In genomic region chr6:151546941-151547659, GRCh38 we compare ENCODE assay signal across 23 cellular contexts. TPM values are rescaled to one million over a fixed set of nuclear protein-coding genes. Genes with fewer than 3 reads are reported as not detected.
DNase-seq lines count a peak whose midpoint lies in the region; ATAC-seq, FAIRE-seq and TF ChIP-seq lines count a peak whose summit lies in the region.
"Had no signal": no experiment of that assay in that cellular context is flagged by ENCODE, and none has a peak within 500 bp of the region (broad histone marks: within the 10 kb centered on the region; RNA-seq: fewer than 3 reads in every experiment).

No MANE protein-coding gene starts in this region.

- no peak for DNase-seq in HepG2 (ENCODE audit: low spot score)
- no peak for DNase-seq in right lobe of liver
- peak in 1 of 4 experiments; percentile 46 for DNase-seq in K562 (ENCODE audit: extremely low read depth in 1 of 4, low spot score in 3 of 4)
- DNase-seq in cerebellum (ENCODE audit: low spot score), result no peak
- DNase-seq in esophagus muscularis mucosa (ENCODE audit: extremely low spot score), result no peak
- no peak for DNase-seq in upper lobe of left lung
- DNase-seq: activated B cell treated with CpG ODN at 0.5 μM for 24 hours; activated CD4-positive, alpha-beta memory T cell treated with anti-CD3 and anti-CD28 coated beads, Interleukin-2, amount 10 ng/mL, durations not matched to agents 7 days and 5 days; activated naive CD4-positive, alpha-beta T cell treated with anti-CD3 and anti-CD28 coated beads, Interleukin-2, amount 50 U/mL, for 16 hours; activated T-cell treated with anti-CD3 and anti-CD28 coated beads, Interleukin-2, amount 50 U/mL, for 24 hours; aorta; effector CD8-positive, alpha-beta T cell; glutamatergic neuron; left cardiac atrium; mesendoderm; naive thymus-derived CD4-positive, alpha-beta T cell; T-helper 9 cell; uterus had no signal

- intact Hi-C loops in HepG2 (cut with micrococcal nuclease; ENCODE audit: unreplicated experiment) (no loop called here), right lobe of liver (cut with DNase I) (no loop called here), K562 (cut with micrococcal nuclease) (no loop called here), esophagus muscularis mucosa (cut with DNase I) (no loop called here)

- CTCF ChIA-PET in HepG2 (lab: Yijun Ruan, JAX; ENCODE audit: low intra/inter-chr PET ratio, low total read pairs) (no interaction called here), K562 (lab: Yijun Ruan, JAX; ENCODE audit: low intra/inter-chr PET ratio) (no interaction called here)

- TF ChIP-seq CTCF in HepG2 (CRISPR knock-in tag; IDR thresholded peaks at IDR 0.05) (peak; percentile 35), right lobe of liver (IDR thresholded peaks at IDR 0.05) (peak in 1 of 4 donors; percentile 10), LNCAP (IDR thresholded peaks at IDR 0.05) (peak; percentile 37), K562 (IDR thresholded peaks at IDR 0.05 in 2 of 3, conservative IDR thresholded peaks at IDR 0.05 in 1 of 3; ENCODE audit: insufficient read depth in 2 of 3, low read depth in 1 of 3, low read length in 3 of 3) (peak; percentile 37 to 65 (median 46); a peak in 5 of 6 replicates), esophagus muscularis mucosa (IDR thresholded peaks at IDR 0.05) (no peak), upper lobe of left lung (IDR thresholded peaks at IDR 0.05) (no peak)

- H3K27ac ChIP-seq in HepG2 (ENCODE audit: extremely low read length, insufficient read depth, low read length) (no peak overlapping the region), right lobe of liver (no peak overlapping the region), K562 (ENCODE audit: extremely low read depth, low read depth, low read length) (no peak overlapping the region), esophagus muscularis mucosa (replicated peaks in 1 of 4) (no peak overlapping the region), upper lobe of left lung (no peak overlapping the region)
- H3K27ac ChIP-seq: HL-60, right atrium auricular region, SK-N-MC, uterus had no signal

- TF ChIP-seq RAD21 in HepG2 (CRISPR knock-in tag; IDR thresholded peaks at IDR 0.05) (no peak), K562 (CRISPR knock-in tag; conservative IDR thresholded peaks at IDR 0.05 in 1 of 2, IDR thresholded peaks at IDR 0.05 in 1 of 2) (peak in 1 of 2 experiments; percentile 21; a peak in 2 of 4 replicates)

- H3K9ac ChIP-seq in HepG2 (ENCODE audit: insufficient read depth, low read depth, low read length) (no peak overlapping the region), K562 (ENCODE audit: insufficient read depth in 1 of 2, low read depth in 2 of 2, low read length in 2 of 2) (no peak overlapping the region)

- H3K79me2 ChIP-seq in HepG2 (ENCODE audit: insufficient read depth, low read length) (no peaks in the 10 kb centered on the region), K562 (ENCODE audit: control insufficient read depth, insufficient read depth, low read length) (no peaks in the 10 kb centered on the region)

- H3K9me3 ChIP-seq in HepG2 (ENCODE audit: low read length), result no peaks in the 10 kb centered on the region
- no peaks in the 10 kb centered on the region for H3K9me3 ChIP-seq in right lobe of liver
- H3K9me3 ChIP-seq in K562 (replicated peaks; ENCODE audit: control insufficient read depth, insufficient read depth, low read depth, low read length), result no peaks in the 10 kb centered on the region
- peaks cover 0 to 12% (median 8%) of the 10 kb centered on the region in 4 donors for H3K9me3 ChIP-seq in esophagus muscularis mucosa
- H3K9me3 ChIP-seq in upper lobe of left lung, result peaks cover 0 to 4% (median 3%) of the 10 kb centered on the region in 4 donors
- H3K9me3 ChIP-seq: uterus had no signal

- POLR2A ChIA-PET in HepG2 (lab: Yijun Ruan, JAX) (no interaction called here), K562 (lab: Yijun Ruan, JAX) (no interaction called here)

- no peaks in the 10 kb centered on the region for H3K36me3 ChIP-seq in HepG2 (replicated peaks in 1 of 2; ENCODE audit: control insufficient read depth in 1 of 2, insufficient read depth in 2 of 2, low read length in 2 of 2)
- no peaks in the 10 kb centered on the region for H3K36me3 ChIP-seq in right lobe of liver
- H3K36me3 ChIP-seq in K562 (ENCODE audit: control insufficient read depth, insufficient read depth, low read length), result no peaks in the 10 kb centered on the region
- H3K36me3 ChIP-seq in esophagus muscularis mucosa, result no peaks in the 10 kb centered on the region
- H3K36me3 ChIP-seq in upper lobe of left lung, result no peaks in the 10 kb centered on the region
- H3K36me3 ChIP-seq: right atrium auricular region, uterus had no signal

- FAIRE-seq in HepG2 (lab: Jason Lieb, UNC) (no peak), K562 (lab: Jason Lieb, UNC) (peak; percentile 67)

- TF ChIP-seq EP300 in HepG2 (IDR thresholded peaks at IDR 0.05; ENCODE audit: low read depth in 2 of 2, low read length in 2 of 2) (no peak), HepG2 (CRISPR knock-in tag; IDR thresholded peaks at IDR 0.05; ENCODE audit: borderline replicate concordance) (no peak), K562 (IDR thresholded peaks at IDR 0.05; ENCODE audit: low read length) (no peak), esophagus muscularis mucosa (IDR thresholded peaks at IDR 0.05) (no peak), upper lobe of left lung (IDR thresholded peaks at IDR 0.05) (no peak)

- BruUV-seq in HepG2 (replicated peaks; lab: Mats Ljungman, UMichigan), result no TSS peak
- BruUV-seq in K562 (replicated peaks; lab: Mats Ljungman, UMichigan), result no TSS peak

- TF ChIP-seq POLR2A in HepG2 (IDR thresholded peaks at IDR 0.05; ENCODE audit: insufficient read depth in 1 of 2, low read depth in 2 of 2, low read length in 2 of 2) (no peak), right lobe of liver (IDR thresholded peaks at IDR 0.05) (no peak), K562 (conservative IDR thresholded peaks at IDR 0.05) (no peak), esophagus muscularis mucosa (IDR thresholded peaks at IDR 0.05; ENCODE audit: low read depth) (no peak), upper lobe of left lung (IDR thresholded peaks at IDR 0.05) (no peak)

- H3K9me1 ChIP-seq in K562 (ENCODE audit: control insufficient read depth, insufficient read depth, low read length), result no peaks in the 10 kb centered on the region

- no peak overlapping the region for H3K4me3 ChIP-seq in HepG2 (replicated peaks in 1 of 3; ENCODE audit: insufficient read depth in 1 of 3, low read depth in 2 of 3, low read length in 3 of 3)
- H3K4me3 ChIP-seq in right lobe of liver, result no peak overlapping the region
- no peak overlapping the region for H3K4me3 ChIP-seq in K562
- no peak overlapping the region for H3K4me3 ChIP-seq in esophagus muscularis mucosa
- H3K4me3 ChIP-seq in upper lobe of left lung, result no peak overlapping the region
- H3K4me3 ChIP-seq: right atrium auricular region, SK-N-MC, uterus had no signal

- in situ Hi-C loops in HepG2 (cut with HindIII; ENCODE audit: extremely low pct_ligation_motif_present, low pct_unique_long_range_greater_than_20kb), result no loop called here
- in situ Hi-C loops in K562 (cut with MboI), result no loop called here

- no peaks in the 10 kb centered on the region for H3K27me3 ChIP-seq in HepG2 (ENCODE audit: control insufficient read depth in 1 of 2, insufficient read depth in 2 of 2, low read length in 2 of 2)
- no peaks in the 10 kb centered on the region for H3K27me3 ChIP-seq in right lobe of liver
- H3K27me3 ChIP-seq in K562 (ENCODE audit: control insufficient read depth in 2 of 2, insufficient read depth in 2 of 2, low read length in 2 of 2), result peaks cover 0 to 4% of the 10 kb centered on the region in 2 experiments; a peak in 1 of 5 replicates
- H3K27me3 ChIP-seq in esophagus muscularis mucosa, result no peaks in the 10 kb centered on the region
- H3K27me3 ChIP-seq in upper lobe of left lung, result no peaks in the 10 kb centered on the region
- H3K27me3 ChIP-seq: right atrium auricular region, uterus had no signal

- ATAC-seq in HepG2, result no peak
- no peak for ATAC-seq in right lobe of liver
- ATAC-seq in K562, result peak; percentile 83
- ATAC-seq in HG03442 (IDR thresholded peaks at IDR 0.05; ENCODE audit: unreplicated experiment), result no peak
- no peak for ATAC-seq in upper lobe of left lung (ENCODE audit: low FRiP score in 2 of 2)
- ATAC-seq: left cardiac atrium; naive thymus-derived CD4-positive, alpha-beta T cell had no signal

- H3K4me1 ChIP-seq in HepG2 (ENCODE audit: insufficient read depth, low read length), result no peaks in the 10 kb centered on the region
- peaks cover 0 to 14% (median 6%) of the 10 kb centered on the region in 4 donors for H3K4me1 ChIP-seq in right lobe of liver
- no peaks in the 10 kb centered on the region for H3K4me1 ChIP-seq in K562 (replicated peaks in 1 of 2; ENCODE audit: control insufficient read depth in 2 of 2, insufficient read depth in 2 of 2, low read length in 2 of 2)
- H3K4me1 ChIP-seq in esophagus muscularis mucosa, result no peaks in the 10 kb centered on the region
- no peaks in the 10 kb centered on the region for H3K4me1 ChIP-seq in upper lobe of left lung
- H3K4me1 ChIP-seq: right atrium auricular region, uterus had no signal

- H4K20me1 ChIP-seq in HepG2 (ENCODE audit: insufficient read depth, low read length), result no peaks in the 10 kb centered on the region
- no peaks in the 10 kb centered on the region for H4K20me1 ChIP-seq in K562 (replicated peaks; ENCODE audit: control insufficient read depth, insufficient read depth, low read length)

- H3K4me2 ChIP-seq in HepG2 (ENCODE audit: low read depth, low read length), result no peak overlapping the region
- H3K4me2 ChIP-seq in K562 (ENCODE audit: insufficient read depth, low read length), result no peak overlapping the region; the same call in 1 of the 2 replicates

- 87% methylated on average over 13 of the region's 13 CpGs for WGBS in HepG2 (ENCODE audit: low lambda C conversion rate)
- 71% methylated on average over 12 of the region's 13 CpGs for WGBS in right lobe of liver (ENCODE audit: insufficient coverage, low coverage, low lambda C conversion rate, missing lambda C conversion rate)
- 8% methylated on average over 13 of the region's 13 CpGs for WGBS in K562 (ENCODE audit: insufficient coverage, low coverage, missing lambda C conversion rate)
- WGBS in esophagus muscularis mucosa, result 86% methylated on average over 13 of the region's 13 CpGs
- WGBS in upper lobe of left lung, 2 donors, result 86 to 87% methylated on average over 13 of the region's 13 CpGs

- H2AFZ ChIP-seq in HepG2 (ENCODE audit: low read length) (no peak overlapping the region), K562 (ENCODE audit: low read depth, low read length) (peak overlapping the region; percentile 34; the same call in 1 of the 2 replicates)

RNA-seq across cellular contexts. Expression of gene CCDC170, which starts 53.3 kb away (rescaled TPM):
- total RNA-seq in HepG2 (2016; rRNA removed; fragmentation: Illumina TruSeq; extraction: Trizol), result 5.1 and 8.9 TPM in 2 replicates
- 2.5 and 4.6 TPM in 2 replicates for total RNA-seq in HepG2 (2016; cell fraction: cytosol; rRNA removed; fragmentation: Illumina TruSeq; extraction: Trizol; ENCODE audit: low read depth)
- total RNA-seq in HepG2 (2016; cell fraction: insoluble cytoplasmic fraction; rRNA removed; fragmentation: Illumina TruSeq; extraction: Trizol), result 3.5 and 6.9 TPM in 2 replicates
- total RNA-seq in HepG2 (2016; cell fraction: membrane; rRNA removed; fragmentation: Illumina TruSeq; extraction: Trizol), result 2.6 and 3.3 TPM in 2 replicates
- 4.1 and 5.5 TPM in 2 replicates for total RNA-seq in HepG2 (2016; cell fraction: nucleus; rRNA removed; fragmentation: Illumina TruSeq; extraction: Trizol)
- polyA plus RNA-seq in HepG2 (2011; rRNA removed), result 0.67 and 0.90 TPM in 2 replicates
- polyA plus RNA-seq in HepG2 (2011; cell fraction: cytosol; rRNA removed), result 0.87 and 1.2 TPM in 2 replicates
- polyA plus RNA-seq in HepG2 (2011; cell fraction: nucleus; rRNA removed), result 0.24 and 0.33 TPM in 2 replicates
- 0.55 and 0.60 TPM in 2 replicates for polyA plus RNA-seq in HepG2 (2012)
- 0.19 and 0.36 TPM in 2 replicates for polyA plus RNA-seq in HepG2 (2016; cell fraction: cytosol; fragmentation: Illumina TruSeq; extraction: Trizol; ENCODE audit: low read depth)
- 4.2 and 4.9 TPM in 2 replicates for polyA plus RNA-seq in HepG2 (2016; cell fraction: insoluble cytoplasmic fraction; fragmentation: Illumina TruSeq; extraction: Trizol; ENCODE audit: low read depth)
- 0.62 and 0.71 TPM in 2 replicates for polyA plus RNA-seq in HepG2 (2016; cell fraction: membrane; fragmentation: Illumina TruSeq; extraction: Trizol; ENCODE audit: low read depth)
- polyA plus RNA-seq in HepG2 (2016; cell fraction: nucleus; fragmentation: Illumina TruSeq; extraction: Trizol; ENCODE audit: insufficient read depth, low read depth), result 1.8 and 4.2 TPM in 2 replicates
- 0.02 and 1.5 TPM in 2 replicates for polyA minus RNA-seq in HepG2 (2011; rRNA and poly(A)+ RNA removed; ENCODE audit: low replicate concordance)
- polyA minus RNA-seq in HepG2 (2011; cell fraction: cytosol; rRNA and poly(A)+ RNA removed), result 1.1 and 1.3 TPM in 2 replicates
- polyA minus RNA-seq in HepG2 (2011; cell fraction: nucleus; rRNA and poly(A)+ RNA removed), result 2.0 and 4.2 TPM in 2 replicates
- total RNA-seq in right lobe of liver, result under 1 TPM; 0.31 to 0.93 (median 0.55) TPM
- 0.67 TPM in 1 of 2 replicates, not detected in the other for total RNA-seq in K562 (2011; cell fraction: chromatin; rRNA removed; ENCODE audit: low replicate concordance)
- total RNA-seq in K562 (2011; cell fraction: nucleolus; rRNA removed), result not detected in 2 replicates
- not detected in 2 replicates for total RNA-seq in K562 (2011; cell fraction: nucleoplasm; rRNA removed)
- 0.05 TPM in 1 of 2 replicates, not detected in the other for total RNA-seq in K562 (2014; rRNA removed)
- not detected in 2 replicates for total RNA-seq in K562 (2014; rRNA removed; fragmentation: Illumina TruSeq; extraction: Trizol)
- total RNA-seq in K562 (2015; rRNA removed; fragmentation: Illumina TruSeq; extraction: Trizol), result 0.18 TPM in 1 of 2 replicates, not detected in the other
- not detected in 2 replicates for total RNA-seq in K562 (2021)
- not detected in 2 replicates for polyA plus RNA-seq in K562 (2011; rRNA removed)
- not detected in 2 replicates for polyA plus RNA-seq in K562 (2011; cell fraction: cytosol; rRNA removed)
- polyA plus RNA-seq in K562 (2011; cell fraction: nucleus; rRNA removed), result not detected in 2 replicates
- polyA plus RNA-seq in K562 (2012), result 0.03 TPM in 1 of 2 replicates, not detected in the other
- polyA plus RNA-seq in K562 (2014; fragmentation: Illumina TruSeq; extraction: Trizol), result not detected in 2 replicates
- polyA plus RNA-seq in K562 (2014; fragmentation: Nextera tagmentation; extraction: Ambion mirVana), result not detected
- polyA plus RNA-seq in K562 (2014; rRNA removed), result 0.01 TPM in 1 of 2 replicates, not detected in the other
- polyA minus RNA-seq in K562 (2011; rRNA and poly(A)+ RNA removed), result 0.32 TPM in 1 of 2 replicates, not detected in the other
- not detected in 2 replicates for polyA minus RNA-seq in K562 (2011; cell fraction: cytosol; rRNA and poly(A)+ RNA removed)
- not detected in 2 replicates for polyA minus RNA-seq in K562 (2011; cell fraction: nucleus; rRNA and poly(A)+ RNA removed)
- 2.6 TPM for total RNA-seq in cerebellum
- 1 to 10 TPM in 1 of 4 donors, under 1 TPM in 3; 0.32 to 1.5 (median 0.49) TPM for total RNA-seq in esophagus muscularis mucosa
- total RNA-seq in upper lobe of left lung, result 10 to 100 TPM in 1 of 6 donors, 1 to 10 TPM in 5; 1.7 to 28.3 (median 5.2) TPM
- total RNA-seq: activated B cell treated with CpG ODN at 0.5 μM for 24 hours; activated CD4-positive, alpha-beta memory T cell treated with anti-CD3 and anti-CD28 coated beads, Interleukin-2, amount 10 ng/mL, durations not matched to agents 7 days and 5 days had no signal
- polyA plus RNA-seq: naive thymus-derived CD4-positive, alpha-beta T cell had no signal

Comparison
In these comparisons a context has a peak if more than half of its experiments do, and no peak if none do; other contexts are left out.
1. CTCF ChIP-seq: peak in HepG2 (single experiment), LNCAP (single experiment) and K562 (3 of 3); none in esophagus muscularis mucosa (0 of 3) and upper lobe of left lung (0 of 6).
2. Of the 241 proteins assayed by ChIP-seq in both HepG2 and K562: peak only in HepG2: none; only in K562: none; in both: CTCF; in neither: 239; mixed calls (peak in some experiments, not most) for 1.